Comparison of ENCODE assay signal across 23 cellular contexts in the genomic region with DNA sequence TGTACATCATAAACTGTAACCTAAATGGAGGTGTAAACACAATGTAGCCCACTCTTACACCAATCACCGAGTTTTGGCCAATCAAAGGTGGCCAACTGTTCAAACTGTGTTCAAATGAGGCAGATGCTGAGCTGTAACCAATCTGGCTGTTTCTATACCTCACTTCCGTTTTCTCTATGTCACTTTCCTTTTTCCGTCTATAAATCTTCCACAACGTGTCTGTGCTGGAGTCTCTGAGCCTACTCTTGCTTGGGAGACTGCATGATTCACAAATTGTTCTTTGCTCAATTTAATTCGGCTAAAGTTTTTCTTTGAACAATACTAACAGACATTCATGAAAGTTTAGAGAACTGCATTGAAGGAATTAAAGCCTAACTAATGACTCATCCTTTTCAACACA.
DNase-seq lines count a peak whose midpoint lies in the region; ATAC-seq and TF ChIP-seq lines count a peak whose summit lies in the region.
"Had no signal": no experiment of that assay in that cellular context is flagged by ENCODE, and none has a peak within 500 bp of the region (broad histone marks: within the 10 kb centered on the region; RNA-seq: fewer than 3 reads in every experiment).

No MANE protein-coding gene starts in this region.

- H4K20me1 ChIP-seq in mammary epithelial cell (ENCODE audit: insufficient read depth, low read length): no peaks in the 10 kb centered on the region
- H4K20me1 ChIP-seq: BLaER1 had no signal

- no TSS peak for BruUV-seq in MCF 10A (replicated peaks; lab: Mats Ljungman, UMichigan)
- BruUV-seq in mammary epithelial cell (replicated peaks; lab: Mats Ljungman, UMichigan): no TSS peak

- intact Hi-C loops in MCF 10A (cut with micrococcal nuclease) (no loop called here), mammary epithelial cell (cut with micrococcal nuclease) (no loop called here), left lung (cut with DNase I) (no loop called here)

- H2AFZ ChIP-seq in mammary epithelial cell (ENCODE audit: low read depth, low read length): no peak overlapping the region

- peak overlapping the region; percentile 4 for H3K27ac Mint-ChIP-seq in MCF 10A (ENCODE audit: low read depth, unreplicated experiment)
- H3K27ac Mint-ChIP-seq: CD8-positive, alpha-beta memory T cell had no signal

- H3K4me1 ChIP-seq in mammary epithelial cell (ENCODE audit: insufficient read depth, low read length): no peaks in the 10 kb centered on the region
- no peaks in the 10 kb centered on the region for H3K4me1 ChIP-seq in left lung
- H3K4me1 ChIP-seq: BLaER1, HAP-1 had no signal

- POLR2A ChIA-PET in MCF 10A (lab: Yijun Ruan, JAX): interaction anchor here (0.6 kb wide), 1 partner anchor 38 kb away, joined by 3 read pairs; no protein-coding TSS in a partner anchor

- H3K9me3 ChIP-seq in mammary epithelial cell (replicated peaks; ENCODE audit: insufficient read depth, low read length) (no peaks in the 10 kb centered on the region), SK-N-MC (ENCODE audit: low read depth, low read length) (no peaks in the 10 kb centered on the region), left lung (no peaks in the 10 kb centered on the region)
- H3K9me3 ChIP-seq: BLaER1, HAP-1 had no signal

- no peak for DNase-seq in MCF 10A (ENCODE audit: unreplicated experiment)
- no peak for DNase-seq in mammary epithelial cell
- no peak for DNase-seq in SK-N-MC (ENCODE audit: low read depth, low spot score)
- DNase-seq in left kidney (ENCODE audit: low read depth, low spot score): peak; percentile 3
- DNase-seq in left lung: no peak
- DNase-seq in ACHN: no peak
- DNase-seq in T-helper 9 cell: no peak
- DNase-seq: 8988T; CD8-positive, alpha-beta memory T cell; DMS79 treated with DMSO at 0.1 percent for 48 hours; NCI-H1417; NCI-H187; NCI-H2107; NCI-H510A; NCI-H748 treated with DMSO at 0.1 percent for 48 hours; NK-92 treated with Interleukin-12 subunit alpha and Interleukin-12 subunit beta, amount 100 ng/mL, for 24 hours; PC-3; RPMI8226; SIG-M5 had no signal

- H3K27me3 ChIP-seq in mammary epithelial cell (ENCODE audit: insufficient read depth, low read length) (no peaks in the 10 kb centered on the region), left lung (no peaks in the 10 kb centered on the region)
- H3K27me3 ChIP-seq: BLaER1 had no signal

- dilution Hi-C loops in mammary epithelial cell (cut with HindIII; ENCODE audit: low sequenced_read_pairs): no loop called here

- no peaks in the 10 kb centered on the region for H3K9me3 Mint-ChIP-seq in MCF 10A (ENCODE audit: unreplicated experiment)

- no peaks in the 10 kb centered on the region for H3K36me3 Mint-ChIP-seq in MCF 10A (ENCODE audit: insufficient read depth, unreplicated experiment)
- H3K36me3 Mint-ChIP-seq: CD8-positive, alpha-beta memory T cell had no signal

- H3K9ac ChIP-seq in mammary epithelial cell (ENCODE audit: insufficient read depth, low read length) (no peak overlapping the region), SK-N-MC (ENCODE audit: insufficient read length) (no peak overlapping the region)
- H3K9ac ChIP-seq: BLaER1 had no signal

- no peak overlapping the region for H3K4me3 Mint-ChIP-seq in MCF 10A (ENCODE audit: unreplicated experiment)
- H3K4me3 Mint-ChIP-seq: CD8-positive, alpha-beta memory T cell had no signal

- no peaks in the 10 kb centered on the region for H3K79me2 ChIP-seq in mammary epithelial cell (ENCODE audit: insufficient read depth, low read length)

- no peak overlapping the region for H3K4me2 ChIP-seq in mammary epithelial cell (ENCODE audit: insufficient read depth, low read depth, low read length)
- H3K4me2 ChIP-seq: BLaER1 had no signal

- TF ChIP-seq CTCF in MCF 10A (IDR thresholded peaks at IDR 0.05; ENCODE audit: unreplicated experiment) (no peak), mammary epithelial cell (conservative IDR thresholded peaks at IDR 0.05 in 1 of 2, IDR thresholded peaks at IDR 0.05 in 1 of 2; ENCODE audit: extremely low read depth in 1 of 2, insufficient read depth in 1 of 2, low read depth in 1 of 2, low read length in 2 of 2) (no peak), left lung (IDR thresholded peaks at IDR 0.05) (no peak)

- H3K4me3 ChIP-seq in mammary epithelial cell (replicated peaks in 1 of 3; ENCODE audit: insufficient read depth in 1 of 3, low read depth in 2 of 3, low read length in 3 of 3) (no peak overlapping the region), SK-N-MC (no peak overlapping the region), left lung (no peak overlapping the region)
- H3K4me3 ChIP-seq: BLaER1, HAP-1, K562 had no signal

- H3K27ac ChIP-seq in mammary epithelial cell (ENCODE audit: insufficient read depth, low read depth, low read length): no peak overlapping the region
- H3K27ac ChIP-seq in SK-N-MC: peak overlapping the region; percentile 78
- no peak overlapping the region for H3K27ac ChIP-seq in left lung
- H3K27ac ChIP-seq: BLaER1 had no signal

- CTCF ChIA-PET in MCF 10A (lab: Yijun Ruan, JAX): no interaction called here
- CTCF ChIA-PET in mammary epithelial cell (lab: Charles Lee; ENCODE audit: low non-redundant PET): no interaction called here

- H3K36me3 ChIP-seq in mammary epithelial cell (ENCODE audit: insufficient read depth, low read length): no peaks in the 10 kb centered on the region
- no peaks in the 10 kb centered on the region for H3K36me3 ChIP-seq in SK-N-MC (ENCODE audit: insufficient read depth, low read length)
- H3K36me3 ChIP-seq in left lung: no peaks in the 10 kb centered on the region
- H3K36me3 ChIP-seq: BLaER1, HAP-1 had no signal

- WGBS in mammary epithelial cell (ENCODE audit: low coverage, missing lambda C conversion rate): 64% methylated on average over 4 of the region's 5 CpGs

- no peaks in the 10 kb centered on the region for H3K27me3 Mint-ChIP-seq in MCF 10A (ENCODE audit: insufficient read depth, unreplicated experiment)
- H3K27me3 Mint-ChIP-seq: CD8-positive, alpha-beta memory T cell had no signal

- ATAC-seq in left lung (no peak), HG03439 (IDR thresholded peaks at IDR 0.05; ENCODE audit: unreplicated experiment) (no peak)
- ATAC-seq: K562, PC-3 had no signal

- in situ Hi-C loops in mammary epithelial cell (cut with MboI; ENCODE audit: low sequenced_read_pairs in 2 of 2): no loop called here
- in situ Hi-C loops in ACHN (cut with HindIII; ENCODE audit: low pct_ligation_motif_present, low pct_unique_long_range_greater_than_20kb, low sequenced_read_pairs): no loop called here

- H3K4me1 Mint-ChIP-seq in MCF 10A (ENCODE audit: insufficient read depth, unreplicated experiment): peaks cover 6% of the 10 kb centered on the region
- H3K4me1 Mint-ChIP-seq: CD8-positive, alpha-beta memory T cell had no signal
